8 cellular contexts compared by ENCODE assay signal in genomic region chr1:59295603-59296002, GRCh38. TPM values are rescaled to one million over a fixed set of nuclear protein-coding genes. Genes with fewer than 3 reads are reported as not detected.
DNase-seq lines count a peak whose midpoint lies in the region; ATAC-seq and TF ChIP-seq lines count a peak whose summit lies in the region.

No MANE protein-coding gene starts in this region.

- no peaks in the 10 kb centered on the region for H3K36me3 Mint-ChIP-seq in activated CD4-positive, alpha-beta memory T cell treated with anti-CD3 and anti-CD28 coated beads for 36 hours

- H3K27ac Mint-ChIP-seq in activated CD4-positive, alpha-beta memory T cell treated with anti-CD3 and anti-CD28 coated beads for 36 hours: no peak overlapping the region

- H3K27me3 ChIP-seq in stomach: no peaks in the 10 kb centered on the region

- peak overlapping the region; percentile 39; the same call in 1 of the 2 replicates for H3K4me3 ChIP-seq in iPS-18c (ENCODE audit: insufficient read depth, low read depth, low read length)
- H3K4me3 ChIP-seq in stomach: peak overlapping the region; percentile 45 to 53 (median 49)

- peak overlapping the region; percentile 79 for H3K4me3 Mint-ChIP-seq in activated CD4-positive, alpha-beta memory T cell treated with anti-CD3 and anti-CD28 coated beads for 36 hours

- POLR2A ChIA-PET in activated CD4-positive, alpha-beta memory T cell treated with anti-CD3 and anti-CD28 coated beads for 36 hours (lab: Charles Lee): interaction anchor here (1.4 kb wide), 1 partner anchor 511 kb away, joined by 4 read pairs; the partner anchor contains the start of gene JUN

- H3K4me1 ChIP-seq in stomach: peaks cover 21 to 39% (median 30%) of the 10 kb centered on the region in 4 donors

- CTCF ChIA-PET in activated CD4-positive, alpha-beta memory T cell treated with anti-CD3 and anti-CD28 coated beads for 36 hours (lab: Charles Lee): interaction anchor here (2.0 kb wide), 1 partner anchor 464 kb away, joined by 6 read pairs; no protein-coding TSS in a partner anchor

- no peaks in the 10 kb centered on the region for H3K36me3 ChIP-seq in stomach

- peak overlapping the region; percentile 92 to 99 (median 96) for H3K27ac ChIP-seq in stomach

- no peaks in the 10 kb centered on the region for H3K27me3 Mint-ChIP-seq in activated CD4-positive, alpha-beta memory T cell treated with anti-CD3 and anti-CD28 coated beads for 36 hours

- no peaks in the 10 kb centered on the region for H3K9me3 Mint-ChIP-seq in activated CD4-positive, alpha-beta memory T cell treated with anti-CD3 and anti-CD28 coated beads for 36 hours

- no peaks in the 10 kb centered on the region for H3K9me3 ChIP-seq in iPS-18c (ENCODE audit: control insufficient read depth, insufficient read depth, low read length)
- H3K9me3 ChIP-seq in stomach: no peaks in the 10 kb centered on the region

- no peak for TF ChIP-seq EP300 in stomach (IDR thresholded peaks at IDR 0.05)

- intact Hi-C loops in activated CD4-positive, alpha-beta memory T cell treated with anti-CD3 and anti-CD28 coated beads for 36 hours (cut with micrococcal nuclease): loop anchor here (1.0 to 10.0 kb wide), 7 partner anchors 33 to 519 kb away; partner anchors contain the start of genes HOOK1 and JUN
- intact Hi-C loops in stomach (cut with DNase I; ENCODE audit: low total_unique reads): no loop called here

- peaks cover 13% of the 10 kb centered on the region for H3K4me1 Mint-ChIP-seq in activated CD4-positive, alpha-beta memory T cell treated with anti-CD3 and anti-CD28 coated beads for 36 hours (ENCODE audit: low read depth)

- ATAC-seq in GM18873 (IDR thresholded peaks at IDR 0.05; ENCODE audit: low FRiP score, unreplicated experiment): no peak

- TF ChIP-seq POLR2A in stomach (IDR thresholded peaks at IDR 0.05): no peak

- TF ChIP-seq CTCF in stomach (IDR thresholded peaks at IDR 0.05): no peak

- 22 to 38% (median 30%) methylated on average over 4 of the region's 4 CpGs for WGBS in stomach, 5 donors

- DNase-seq in NCI-H2171 treated with DMSO at 0.1 percent for 48 hours (lab: John Stamatoyannopoulos, UW) (peak; percentile 31), NCI-H2171 (lab: John Stamatoyannopoulos, UW) (no peak), stomach (no peak), SK-N-DZ (ENCODE audit: low spot score) (no peak)
- DNase-seq in activated CD4-positive, alpha-beta memory T cell treated with anti-CD3 and anti-CD28 coated beads for 36 hours: no peak
- no peak for DNase-seq in activated CD4-positive, CD25-positive, alpha-beta regulatory T cell treated with anti-CD3 and anti-CD28 coated beads, Interleukin-2, amount 50 U/mL, for 72 hours

RNA-seq across cellular contexts. Expression of gene FGGY, which starts 1.3 kb away (rescaled TPM):
- total RNA-seq in activated CD4-positive, alpha-beta memory T cell treated with anti-CD3 and anti-CD28 coated beads for 36 hours: 10 to 100 TPM; 10.2 TPM
- total RNA-seq in stomach: 10 to 100 TPM in 2 of 5 donors, 1 to 10 TPM in 3; 6.2 to 40.6 (median 6.5) TPM
- 10 to 100 TPM in 2 of 3 donors, 1 to 10 TPM in 1; 9.8 to 12.3 (median 11.8) TPM for polyA plus RNA-seq in stomach
- polyA plus RNA-seq in SK-N-DZ (2014; cell fraction: cytosol; rRNA removed): 10.4 and 16.9 TPM in 2 replicates
- 9.4 and 10.6 TPM in 2 replicates for polyA plus RNA-seq in SK-N-DZ (2014; cell fraction: nucleus; rRNA removed)
